ENCODE assay signal across 9 cellular contexts in the genomic region with DNA sequence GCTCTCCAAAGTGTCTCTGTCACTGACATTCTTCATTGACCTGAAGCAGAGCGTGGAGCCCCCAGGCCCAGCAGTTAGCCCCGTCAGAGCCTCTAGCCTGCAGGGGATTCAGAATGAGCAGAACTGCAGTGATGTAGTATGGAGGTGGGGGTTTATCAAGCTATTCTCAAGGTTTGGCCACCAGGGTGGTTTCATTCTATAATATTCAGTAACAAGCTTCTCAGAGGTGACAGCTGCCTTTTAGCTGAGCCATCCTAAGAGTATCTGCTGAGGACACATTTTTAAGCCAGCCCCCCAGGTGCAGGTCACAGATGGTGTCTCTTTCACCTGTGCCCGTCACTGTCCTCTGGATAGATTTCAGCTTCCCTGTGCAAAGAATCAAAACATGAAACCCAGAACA. TPM values are rescaled to one million over a fixed set of nuclear protein-coding genes. Genes with fewer than 3 reads are reported as not detected.
DNase-seq lines count a peak whose midpoint lies in the region; ATAC-seq, FAIRE-seq and TF ChIP-seq lines count a peak whose summit lies in the region.
"Had no signal": no experiment of that assay in that cellular context is flagged by ENCODE, and none has a peak within 500 bp of the region (broad histone marks: within the 10 kb centered on the region; RNA-seq: fewer than 3 reads in every experiment).

No MANE protein-coding gene starts in this region.

- peak overlapping the region; percentile 91 for H3K27ac Mint-ChIP-seq in activated T-cell treated with anti-CD3 and anti-CD28 coated beads, Interleukin-2, amount 50 U/mL, for 72 hours

- TF ChIP-seq EP300 in GM12878 (IDR thresholded peaks at IDR 0.05; ENCODE audit: borderline replicate concordance in 1 of 2, control insufficient read depth in 1 of 2, low read depth in 2 of 2, low read length in 2 of 2): no peak

- POLR2A ChIA-PET in GM12878 (lab: Charles Lee): interaction anchor here (0.9 to 11.8 kb wide), 9 partner anchors 8 to 147 kb away, joined by 3 to 158 read pairs (median 5); a partner anchor contains a TSS

- H3K36me3 ChIP-seq in GM12878 (ENCODE audit: control insufficient read depth in 2 of 2, insufficient read depth in 2 of 2, low read length in 1 of 2) (no peaks in the 10 kb centered on the region), thymus (ENCODE audit: control insufficient read depth, insufficient read depth) (no peaks in the 10 kb centered on the region)

- H3K27me3 ChIP-seq in GM12878 (replicated peaks in 1 of 2; ENCODE audit: control insufficient read depth in 2 of 2, insufficient read depth in 2 of 2, low read length in 1 of 2) (no peaks in the 10 kb centered on the region), thymus (ENCODE audit: control insufficient read depth, insufficient read depth) (no peaks in the 10 kb centered on the region)

- H3K4me3 Mint-ChIP-seq in activated T-cell treated with anti-CD3 and anti-CD28 coated beads, Interleukin-2, amount 50 U/mL, for 72 hours: peak overlapping the region; percentile 75 to 77

- H3K36me3 Mint-ChIP-seq in activated T-cell treated with anti-CD3 and anti-CD28 coated beads, Interleukin-2, amount 50 U/mL, for 72 hours (ENCODE audit: insufficient read depth in 2 of 2): peaks cover 4 to 8% of the 10 kb centered on the region in 2 donors

- H3K27me3 Mint-ChIP-seq in activated T-cell treated with anti-CD3 and anti-CD28 coated beads, Interleukin-2, amount 50 U/mL, for 72 hours (ENCODE audit: low read depth): no peaks in the 10 kb centered on the region

- H3K4me2 ChIP-seq in GM12878 (ENCODE audit: control insufficient read depth, insufficient read depth): no peak overlapping the region

- H3K4me3 ChIP-seq in GM12878 (no peak overlapping the region), thymus (ENCODE audit: low read length) (no peak overlapping the region)

- peak; percentile 17 to 23 for ATAC-seq in activated T-cell treated with anti-CD3 and anti-CD28 coated beads, Interleukin-2, amount 50 U/mL, for 72 hours (replicated peaks in 1 of 2)
- peak; percentile 43 for ATAC-seq in HG03342 (IDR thresholded peaks at IDR 0.05; ENCODE audit: unreplicated experiment)
- peak; percentile 28 for ATAC-seq in GM12878
- no peak for ATAC-seq in HG02610 (IDR thresholded peaks at IDR 0.05; ENCODE audit: unreplicated experiment)
- no peak for ATAC-seq in HG03039 (IDR thresholded peaks at IDR 0.05; ENCODE audit: unreplicated experiment)

- no peak overlapping the region for H3K9ac ChIP-seq in GM12878 (ENCODE audit: control insufficient read depth, insufficient read depth, low read length)

- BruUV-seq in GM12878 (replicated peaks; lab: Mats Ljungman, UMichigan): no TSS peak

- RAD21 ChIA-PET in GM12878 (lab: Charles Lee; ENCODE audit: unreplicated experiment): interaction anchor here (1.0 to 13.1 kb wide), 11 partner anchors 9 to 73 kb away, joined by 3 to 187 read pairs (median 5); no protein-coding TSS in a partner anchor

- H3K4me1 ChIP-seq in GM12878 (ENCODE audit: control insufficient read depth, insufficient read depth, low read length) (peaks cover 42% of the 10 kb centered on the region), thymus (ENCODE audit: control insufficient read depth, insufficient read depth, low read length) (peaks cover 56% of the 10 kb centered on the region)

- no peaks in the 10 kb centered on the region; the same call in 1 of the 3 replicates for H3K9me3 ChIP-seq in GM12878 (replicated peaks; ENCODE audit: control insufficient read depth, insufficient read depth, low read length)
- H3K9me3 ChIP-seq in thymus (ENCODE audit: control insufficient read depth): no peaks in the 10 kb centered on the region

- SMC1A ChIA-PET in GM12878 (lab: Charles Lee; ENCODE audit: uncharacterized antibody, unreplicated experiment): interaction anchor here (0.8 to 13.7 kb wide), 15 partner anchors 9 to 77 kb away, joined by 3 to 307 read pairs (median 4); no protein-coding TSS in a partner anchor

- no peak overlapping the region for H2AFZ ChIP-seq in GM12878 (ENCODE audit: control insufficient read depth, low read depth, low read length)

- peaks cover 0 to 5% of the 10 kb centered on the region in 2 donors for H3K9me3 Mint-ChIP-seq in activated T-cell treated with anti-CD3 and anti-CD28 coated beads, Interleukin-2, amount 50 U/mL, for 72 hours

- in situ Hi-C loops in GM12878 (cut with MboI): no loop called here

- TF ChIP-seq RAD21 in GM12878 (IDR thresholded peaks at IDR 0.05; ENCODE audit: insufficient read depth, low read depth, low read length): no peak

- H3K27ac ChIP-seq in GM12878 (ENCODE audit: control insufficient read depth, insufficient read depth): no peak overlapping the region
- H3K27ac ChIP-seq in thymus (ENCODE audit: low read depth): peak overlapping the region; percentile 86

- TF ChIP-seq CTCF in GM12878 (IDR thresholded peaks at IDR 0.05 in 2 of 3, conservative IDR thresholded peaks at IDR 0.05 in 1 of 3; ENCODE audit: control insufficient read depth in 2 of 3, extremely low read depth in 1 of 3, insufficient read depth in 1 of 3, low read depth in 3 of 3, low read length in 3 of 3): no peak

- no peak for TF ChIP-seq POLR2A in GM12878 (IDR thresholded peaks at IDR 0.05; ENCODE audit: low read depth, low read length)

- H3K79me2 ChIP-seq in GM12878 (ENCODE audit: control insufficient read depth, insufficient read depth, low read length): no peaks in the 10 kb centered on the region

- peaks cover 96% of the 10 kb centered on the region for H3K4me1 Mint-ChIP-seq in activated T-cell treated with anti-CD3 and anti-CD28 coated beads, Interleukin-2, amount 50 U/mL, for 72 hours (ENCODE audit: low read depth)

- intact Hi-C loops in GM12878 (cut with micrococcal nuclease; ENCODE audit: unreplicated experiment): loop anchor here (5.0 kb wide), 2 partner anchors 44 to 79 kb away; a partner anchor contains a TSS
- intact Hi-C loops in posterior cingulate gyrus (cut with DNase I): no loop called here

- no peaks in the 10 kb centered on the region for H4K20me1 ChIP-seq in GM12878 (ENCODE audit: control insufficient read depth, insufficient read depth)

- DNase-seq in activated T-cell treated with anti-CD3 and anti-CD28 coated beads, Interleukin-2, amount 50 U/mL, for 72 hours: no peak
- DNase-seq in activated T-cell treated with anti-CD3 and anti-CD28 coated beads, Interleukin-2, amount 50 U/mL, for 1 hour: no peak
- no peak for DNase-seq in GM12878 (ENCODE audit: low read depth, low spot score)
- DNase-seq in posterior cingulate gyrus: no peak
- DNase-seq: NCI-H1092 treated with DMSO at 0.1 percent for 48 hours had no signal

- WGBS in GM12878 (ENCODE audit: insufficient coverage, insufficient replicate concordance, low lambda C conversion rate, missing lambda C conversion rate): 24% methylated on average over 3 of the region's 3 CpGs
- WGBS in thymus: 70% methylated on average over 3 of the region's 3 CpGs

- CTCF ChIA-PET in GM12878 (lab: Yijun Ruan, JAX): interaction anchor here (0.8 to 6.6 kb wide), 12 partner anchors 9 to 49 kb away, joined by 3 to 41 read pairs (median 6); no protein-coding TSS in a partner anchor

- FAIRE-seq in GM12878 (lab: Jason Lieb, UNC): no peak

TF ChIP-seq in GM12878, 131 proteins besides CTCF, POLR2A, EP300 and RAD21:
- TF ChIP-seq HDAC6 (IDR thresholded peaks at IDR 0.05; ENCODE audit: unreplicated experiment) (no peak), RUNX3 (IDR thresholded peaks at IDR 0.05; ENCODE audit: low read length) (peak; percentile 21; the same call in 1 of the 2 replicates), TCF12 (IDR thresholded peaks at IDR 0.05; ENCODE audit: low read depth, low read length) (peak; percentile 68; the same call in 1 of the 2 replicates), FOXM1 (IDR thresholded peaks at IDR 0.05; ENCODE audit: low read depth, low read length) (0 out of 2 replicates have a peak, but pooled peaks have one; percentile 27), TCF3 (IDR thresholded peaks at IDR 0.05; ENCODE audit: borderline replicate concordance, insufficient read depth, low read depth, low read length) (peak; percentile 63; the same call in 1 of the 2 replicates)

RNA-seq across cellular contexts. Expression of a gene that starts 31.9 kb away (rescaled TPM):
- 10 to 100 TPM; 61.0 to 72.3 TPM for total RNA-seq in activated T-cell treated with anti-CD3 and anti-CD28 coated beads, Interleukin-2, amount 50 U/mL, for 72 hours
- total RNA-seq in GM12878 (2013; cell fraction: nucleolus; rRNA removed): 49.6 and 52.0 TPM in 2 replicates
- 7.2 and 9.9 TPM in 2 replicates for total RNA-seq in GM12878 (2014; rRNA removed)
- total RNA-seq in GM12878 (2014; rRNA removed; fragmentation: Illumina TruSeq; extraction: Trizol): 8.6 and 9.7 TPM in 2 replicates
- 12.5 and 13.7 TPM in 2 replicates for total RNA-seq in GM12878 (2021)
- 2.1 TPM for polyA plus RNA-seq in GM12878 (2011; ENCODE audit: low read depth)
- 23.2 and 30.5 TPM in 2 replicates for polyA plus RNA-seq in GM12878 (2011; rRNA removed)
- 39.6 and 41.5 TPM in 2 replicates for polyA plus RNA-seq in GM12878 (2011; cell fraction: cytosol; rRNA removed)
- 32.7 and 36.0 TPM in 2 replicates for polyA plus RNA-seq in GM12878 (2011; cell fraction: nucleus; rRNA removed)
- 1.5 and 2.9 TPM in 2 replicates for polyA plus RNA-seq in GM12878 (2012)
- 16.7 and 21.0 TPM in 2 replicates for polyA plus RNA-seq in GM12878 (2014; fragmentation: Illumina TruSeq; extraction: Trizol)
- 10 to 100 TPM in 1 of 2 experiments, 1 to 10 TPM in 1; 3.7 to 12.0 TPM for polyA plus RNA-seq in GM12878 (2014; fragmentation: Nextera tagmentation; extraction: Ambion mirVana)
- polyA plus RNA-seq in GM12878 (2014; rRNA removed): 15.4 and 15.6 TPM in 2 replicates
- polyA plus RNA-seq in GM12878 (2016; fragmentation: Nextera tagmentation; extraction: Ambion mirVana): 10 to 100 TPM; 29.5 to 36.4 TPM
- polyA minus RNA-seq in GM12878 (2011; rRNA and poly(A)+ RNA removed): 11.0 and 21.9 TPM in 2 replicates
- polyA minus RNA-seq in GM12878 (2011; cell fraction: cytosol; rRNA and poly(A)+ RNA removed): 12.0 and 15.0 TPM in 2 replicates
- polyA minus RNA-seq in GM12878 (2011; cell fraction: nucleus; rRNA and poly(A)+ RNA removed): 13.4 and 19.5 TPM in 2 replicates
- 45.7 TPM for polyA plus RNA-seq in thymus

Comparison
In these comparisons a context has a peak if more than half of its experiments do, and no peak if none do; other contexts are left out.
1. ATAC-seq: peak in activated T-cell treated with anti-CD3 and anti-CD28 coated beads, Interleukin-2, amount 50 U/mL, for 72 hours (2 of 2), HG03342 (single experiment) and GM12878 (single experiment); none in HG02610 (single experiment) and HG03039 (single experiment).